ENCODE assay signal across 1 cellular context in genomic region chr7:129559564-129559963, GRCh38.
TF ChIP-seq lines count a peak whose summit lies in the region.

No MANE protein-coding gene starts in this region.

TF ChIP-seq in K562, 482 proteins besides CTCF, POLR2A, EP300 and RAD21 (continued from another document and continues in another):
- peak; percentile 87 for TF ChIP-seq CBFA2T2 (conservative IDR thresholded peaks at IDR 0.05)
- TF ChIP-seq NRF1 (conservative IDR thresholded peaks at IDR 0.05 in 1 of 2, IDR thresholded peaks at IDR 0.05 in 1 of 2): no peak
- no peak for TF ChIP-seq HMG20B (CRISPR knock-in tag; IDR thresholded peaks at IDR 0.05)
- no peak for TF ChIP-seq BCOR (IDR thresholded peaks at IDR 0.05)
- no peak for TF ChIP-seq ZNF12 (CRISPR knock-in tag; IDR thresholded peaks at IDR 0.05)
- TF ChIP-seq RCOR1 (IDR thresholded peaks at IDR 0.05; ENCODE audit: borderline replicate concordance in 1 of 2, low read depth in 2 of 2, low read length in 2 of 2): peak in 1 of 2 experiments; percentile 91; a peak in 3 of 4 replicates
- TF ChIP-seq NFE2 (IDR thresholded peaks at IDR 0.05; ENCODE audit: low read depth): peak; percentile 18; the same call in 1 of the 2 replicates
- no peak; the same call in 1 of the 2 replicates for TF ChIP-seq GATAD2B (IDR thresholded peaks at IDR 0.05; ENCODE audit: borderline replicate concordance)
- no peak for TF ChIP-seq ELF2 (CRISPR knock-in tag; IDR thresholded peaks at IDR 0.05)
- TF ChIP-seq HLTF (IDR thresholded peaks at IDR 0.05): no peak
- TF ChIP-seq CBFB (CRISPR knock-in tag; IDR thresholded peaks at IDR 0.05): no peak
- no peak for TF ChIP-seq PCBP1 (IDR thresholded peaks at IDR 0.05; ENCODE audit: low read depth, low read length, poor library complexity, severe bottlenecking)
- TF ChIP-seq NBN (IDR thresholded peaks at IDR 0.05; ENCODE audit: low read depth): 0 out of 2 replicates have a peak, but pooled peaks have one; percentile 27
- TF ChIP-seq GABPA (tag; conservative IDR thresholded peaks at IDR 0.05; ENCODE audit: low read depth): no peak
- TF ChIP-seq DNMT1 (IDR thresholded peaks at IDR 0.05): no peak
- TF ChIP-seq TAF15 (IDR thresholded peaks at IDR 0.05; ENCODE audit: low read depth, low read length): no peak
- no peak for TF ChIP-seq ZBTB40 (IDR thresholded peaks at IDR 0.05)
- no peak for TF ChIP-seq ZBTB40 (CRISPR knock-in tag; IDR thresholded peaks at IDR 0.05)
- no peak for TF ChIP-seq ZNF511 (CRISPR knock-in tag; IDR thresholded peaks at IDR 0.05)
- no peak for TF ChIP-seq ZNF512 (tag; IDR thresholded peaks at IDR 0.05)
- TF ChIP-seq BDP1 (IDR thresholded peaks at IDR 0.05; ENCODE audit: insufficient read depth, insufficient read length): no peak
- TF ChIP-seq TFAP4 (CRISPR knock-in tag; IDR thresholded peaks at IDR 0.05; ENCODE audit: borderline replicate concordance): peak; percentile 38; the same call in 1 of the 2 replicates
- TF ChIP-seq MTA3 (IDR thresholded peaks at IDR 0.05; ENCODE audit: borderline replicate concordance): no peak
- no peak for TF ChIP-seq E2F4 (CRISPR knock-in tag; IDR thresholded peaks at IDR 0.05; ENCODE audit: low read depth)
- no peak for TF ChIP-seq RBM14 (IDR thresholded peaks at IDR 0.05; ENCODE audit: borderline replicate concordance, insufficient read depth, low read depth, low read length)
- no peak for TF ChIP-seq RB1 (IDR thresholded peaks at IDR 0.05; ENCODE audit: low read depth)
- TF ChIP-seq RBM15 (IDR thresholded peaks at IDR 0.05; ENCODE audit: insufficient read depth, low read length): no peak
- TF ChIP-seq GABPB1 (CRISPR knock-in tag; IDR thresholded peaks at IDR 0.05): no peak
- TF ChIP-seq TCF7 (IDR thresholded peaks at IDR 0.05; ENCODE audit: borderline replicate concordance): no peak
- TF ChIP-seq CUX1 (CRISPR knock-in tag; IDR thresholded peaks at IDR 0.05): no peak
- no peak for TF ChIP-seq SMARCB1 (IDR thresholded peaks at IDR 0.05; ENCODE audit: insufficient read length, low read depth)
- no peak for TF ChIP-seq CBX2 (IDR thresholded peaks at IDR 0.05; ENCODE audit: insufficient read depth, low read length, poor library complexity, severe bottlenecking)
- no peak for TF ChIP-seq THAP7 (CRISPR knock-in tag; IDR thresholded peaks at IDR 0.05)
- no peak for TF ChIP-seq PHTF2 (CRISPR knock-in tag; IDR thresholded peaks at IDR 0.05)
- TF ChIP-seq CHD1 (IDR thresholded peaks at IDR 0.05; ENCODE audit: low read length): no peak
- TF ChIP-seq BRCA1 (IDR thresholded peaks at IDR 0.05): no peak
- TF ChIP-seq BRCA1 (CRISPR knock-in tag; IDR thresholded peaks at IDR 0.05): no peak
- TF ChIP-seq PREB (CRISPR knock-in tag; IDR thresholded peaks at IDR 0.05): no peak
- peak; percentile 53; the same call in 1 of the 2 replicates for TF ChIP-seq SOX6 (IDR thresholded peaks at IDR 0.05)
